Comparison of ENCODE assay signal across 25 cellular contexts in the genomic region with DNA sequence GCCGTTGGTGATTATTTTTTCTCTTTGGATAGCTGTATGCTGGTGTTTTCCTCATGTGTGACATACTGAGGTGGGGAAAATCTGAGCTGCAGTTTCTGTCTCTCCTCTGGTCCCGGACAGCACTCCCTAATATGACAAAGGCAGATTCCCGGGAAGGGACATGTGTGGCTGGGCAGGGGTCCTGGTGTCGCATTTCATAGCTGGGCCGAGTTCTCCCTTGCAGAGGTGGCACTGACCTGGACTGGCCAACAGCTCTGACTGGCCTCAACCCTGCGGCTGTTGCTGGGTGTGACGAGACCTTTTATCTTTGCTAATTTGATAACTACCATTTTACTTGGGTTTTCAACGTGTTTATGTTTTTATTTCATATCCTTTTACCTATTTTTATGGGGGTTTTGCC.
"Had no signal": no experiment of that assay in that cellular context is flagged by ENCODE, and none has a peak within 500 bp of the region (broad histone marks: within the 10 kb centered on the region; RNA-seq: fewer than 3 reads in every experiment).

No MANE protein-coding gene starts in this region.

- H3K4me1 Mint-ChIP-seq: immature natural killer cell; memory B cell; naive B cell; stimulated activated naive CD8-positive, alpha-beta T cell treated with anti-CD3 and anti-CD28 coated beads, Interleukin-15, amount 100 ng/mL, for 72 hours had no signal

- H3K9me3 ChIP-seq: ovary, right lobe of liver, suprapubic skin, vagina had no signal

- H3K4me3 Mint-ChIP-seq: dendritic cell treated with granulocyte-macrophage colony-stimulating factor and Interleukin-4, amounts not matched to agents 40 ng/mL and 50 ng/mL, for 4 days; immature natural killer cell; memory B cell; natural killer cell treated with Interleukin-12 subunit alpha and Interleukin-12 subunit beta and Interleukin-15 and Interleukin-18, amount 100 ng/mL, for 72 hours; stimulated activated naive CD8-positive, alpha-beta T cell treated with anti-CD3 and anti-CD28 coated beads, Interleukin-15, amount 100 ng/mL, for 72 hours had no signal

- H3K27me3 Mint-ChIP-seq: dendritic cell treated with granulocyte-macrophage colony-stimulating factor and Interleukin-4, amounts not matched to agents 40 ng/mL and 50 ng/mL, for 4 days; memory B cell had no signal

- H3K27me3 ChIP-seq: foreskin keratinocyte, ovary, right lobe of liver, transverse colon, vagina had no signal

- H3K4me1 ChIP-seq: esophagus muscularis mucosa, foreskin keratinocyte, gastroesophageal sphincter, heart right ventricle, right lobe of liver, suprapubic skin, transverse colon, vagina had no signal

- H3K27ac Mint-ChIP-seq: dendritic cell treated with granulocyte-macrophage colony-stimulating factor and Interleukin-4, amounts not matched to agents 40 ng/mL and 50 ng/mL, for 4 days; immature natural killer cell; memory B cell; naive B cell; natural killer cell treated with Interleukin-12 subunit alpha and Interleukin-12 subunit beta and Interleukin-15 and Interleukin-18, amount 100 ng/mL, for 72 hours; stimulated activated naive CD8-positive, alpha-beta T cell treated with anti-CD3 and anti-CD28 coated beads, Interleukin-15, amount 100 ng/mL, for 72 hours had no signal

- H3K36me3 ChIP-seq: esophagus muscularis mucosa, gastroesophageal sphincter, heart right ventricle, ovary, right lobe of liver, suprapubic skin, transverse colon, vagina had no signal

- ATAC-seq: foreskin keratinocyte; gastroesophageal sphincter; left lobe of liver; natural killer cell treated with Interleukin-12 subunit alpha and Interleukin-12 subunit beta and Interleukin-15 and Interleukin-18, amount 100 ng/mL, for 72 hours; stimulated activated naive CD8-positive, alpha-beta T cell treated with anti-CD3 and anti-CD28 coated beads, Interleukin-15, amount 100 ng/mL, for 72 hours had no signal

- H3K36me3 Mint-ChIP-seq: immature natural killer cell; memory B cell; naive B cell; natural killer cell treated with Interleukin-12 subunit alpha and Interleukin-12 subunit beta and Interleukin-15 and Interleukin-18, amount 100 ng/mL, for 72 hours had no signal

- H3K4me3 ChIP-seq: esophagus muscularis mucosa, gastroesophageal sphincter, heart right ventricle, lung, ovary, right lobe of liver, suprapubic skin, transverse colon, vagina had no signal

- H3K27ac ChIP-seq: esophagus muscularis mucosa, foreskin keratinocyte, gastroesophageal sphincter, heart right ventricle, ovary, right lobe of liver, suprapubic skin, transverse colon, vagina had no signal

- DNase-seq: effector memory CD4-positive, alpha-beta T cell; foreskin keratinocyte; heart right ventricle; hypothalamus; immature natural killer cell; naive B cell; nucleus accumbens; ovary; small intestine; stimulated activated CD4-positive, alpha-beta T cell treated with anti-CD3 and anti-CD28 coated beads, Interleukin-15, amount 100 ng/mL, for 24 hours; stimulated activated CD4-positive, alpha-beta T cell treated with anti-CD3 and anti-CD28 coated beads, Interleukin-4, amount 100 ng/mL, for 1 hour; stimulated activated CD8-positive, alpha-beta memory T cell treated with anti-CD3 and anti-CD28 coated beads, Interleukin-4, amount 100 ng/mL, for 48 hours; stimulated activated naive CD4-positive, alpha-beta T cell; stimulated activated naive CD8-positive, alpha-beta T cell treated with anti-CD3 and anti-CD28 coated beads, Interleukin-15, amount 100 ng/mL, for 72 hours; transverse colon had no signal
